Comparison of ENCODE assay signal across 15 cellular contexts in the genomic region with DNA sequence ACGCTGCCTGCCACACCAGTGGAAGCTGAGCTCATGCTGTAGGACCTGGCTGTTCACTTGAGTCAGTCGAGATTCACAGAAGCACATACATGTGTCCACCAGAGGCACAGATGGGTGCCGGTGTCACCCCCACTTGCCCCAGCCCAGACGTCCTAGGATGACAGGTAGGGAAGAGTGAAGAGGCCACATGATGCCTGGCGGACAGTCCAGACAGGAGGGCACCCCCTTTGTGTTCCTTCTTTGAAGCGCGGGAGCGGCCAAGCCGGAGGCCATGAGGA.
"Had no signal": no experiment of that assay in that cellular context is flagged by ENCODE, and none has a peak within 500 bp of the region (broad histone marks: within the 10 kb centered on the region; RNA-seq: fewer than 3 reads in every experiment).

No MANE protein-coding gene starts in this region.

- H3K27me3 Mint-ChIP-seq: activated CD4-positive, alpha-beta T cell treated with anti-CD3 and anti-CD28 coated beads for 36 hours; stimulated activated memory B cell treated with anti-CD40 and anti-IgM and Interleukin-4, amounts not matched to agents 10 μg/mL and 1 μg/mL and 100 μg/mL, for 72 hours had no signal

- H3K9me3 ChIP-seq: gastroesophageal sphincter, heart right ventricle had no signal

- H3K4me3 ChIP-seq: coronary artery, gastroesophageal sphincter, heart right ventricle, SK-N-MC had no signal

- DNase-seq: activated CD4-positive, alpha-beta T cell treated with anti-CD3 and anti-CD28 coated beads for 36 hours; activated CD4-positive, alpha-beta T cell treated with anti-CD3 and anti-CD28 coated beads, Interleukin-2, amount 50 U/mL, for 48 hours; aorta; heart right ventricle; immature natural killer cell; left ventricle myocardium superior; stimulated activated CD4-positive, alpha-beta T cell treated with anti-CD3 and anti-CD28 coated beads, Interleukin-4, amount 100 ng/mL, for 24 hours had no signal

- H3K27ac Mint-ChIP-seq: activated CD4-positive, alpha-beta T cell treated with anti-CD3 and anti-CD28 coated beads for 36 hours; nephron; stimulated activated memory B cell treated with anti-CD40 and anti-IgM and Interleukin-4, amounts not matched to agents 10 μg/mL and 1 μg/mL and 100 μg/mL, for 72 hours; T-helper 2 cell treated with Interferon-gamma antibody and Interleukin-4, amounts not matched to agents 5 μg/mL and 100 μg/mL, for 36 hours had no signal

- H3K27ac ChIP-seq: coronary artery, gastroesophageal sphincter, heart right ventricle, SK-N-MC had no signal

- H3K4me3 Mint-ChIP-seq: activated CD4-positive, alpha-beta T cell treated with anti-CD3 and anti-CD28 coated beads for 36 hours; immature natural killer cell; nephron; stimulated activated memory B cell treated with anti-CD40 and anti-IgM and Interleukin-4, amounts not matched to agents 10 μg/mL and 1 μg/mL and 100 μg/mL, for 72 hours; T-helper 2 cell treated with Interferon-gamma antibody and Interleukin-4, amounts not matched to agents 5 μg/mL and 100 μg/mL, for 36 hours had no signal

- H3K27me3 ChIP-seq: gastroesophageal sphincter, heart right ventricle had no signal

- H3K9me3 Mint-ChIP-seq: immature natural killer cell; nephron; stimulated activated memory B cell treated with anti-CD40 and anti-IgM and Interleukin-4, amounts not matched to agents 10 μg/mL and 1 μg/mL and 100 μg/mL, for 72 hours; T-helper 2 cell treated with Interferon-gamma antibody and Interleukin-4, amounts not matched to agents 5 μg/mL and 100 μg/mL, for 36 hours had no signal

- ATAC-seq: activated CD4-positive, alpha-beta T cell treated with anti-CD3 and anti-CD28 coated beads for 36 hours; esophagus mucosa; gastroesophageal sphincter; heart right ventricle; left ventricle myocardium superior; sciatic nerve; stimulated activated memory B cell treated with anti-CD40 and anti-IgM and Interleukin-4, amounts not matched to agents 10 μg/mL and 1 μg/mL and 100 μg/mL, for 72 hours had no signal
